In genomic region chr19:34926685-34927375, GRCh38 we compare ENCODE assay signal across 1 cellular context.
A peak's percentile ranks its signal among the peaks of the same experiment; 100 is the strongest.
TF ChIP-seq lines count a peak whose summit lies in the region.

Gene ZNF30 (plus strand): TSS chr19:34926903. CDS start chr19:34929948, 3,045 bp downstream.

TF ChIP-seq in K562, 482 proteins besides CTCF, POLR2A, EP300 and RAD21 (continued from another document and continues in another):
- no peak for TF ChIP-seq ZNF282 (CRISPR knock-in tag; IDR thresholded peaks at IDR 0.05)
- TF ChIP-seq SUPT5H (IDR thresholded peaks at IDR 0.05) = peak; percentile 73
- no peak for TF ChIP-seq E2F4 (CRISPR knock-in tag; IDR thresholded peaks at IDR 0.05; ENCODE audit: low read depth)
- TF ChIP-seq TCF3 (CRISPR knock-in tag; IDR thresholded peaks at IDR 0.05) = no peak
- no peak for TF ChIP-seq ZNF311 (CRISPR knock-in tag; IDR thresholded peaks at IDR 0.05)
- peak in 1 of 2 experiments; percentile 38; a peak in 1 of 4 replicates for TF ChIP-seq FOXK2 (conservative IDR thresholded peaks at IDR 0.05 in 1 of 2, IDR thresholded peaks at IDR 0.05 in 1 of 2; ENCODE audit: low read depth in 2 of 2)
- TF ChIP-seq ZBTB40 (IDR thresholded peaks at IDR 0.05) = peak; percentile 58
- TF ChIP-seq ZBTB40 (CRISPR knock-in tag; IDR thresholded peaks at IDR 0.05) = no peak
- no peak for TF ChIP-seq NCOR1 (IDR thresholded peaks at IDR 0.05)
- no peak for TF ChIP-seq PHTF2 (CRISPR knock-in tag; IDR thresholded peaks at IDR 0.05)
- no peak for TF ChIP-seq ZNF785 (CRISPR knock-in tag; IDR thresholded peaks at IDR 0.05)
- peak; percentile 59 for TF ChIP-seq TBP (optimal IDR thresholded peaks at IDR 0.05; ENCODE audit: low read depth, low read length)
- TF ChIP-seq ZMIZ1 (IDR thresholded peaks at IDR 0.05; ENCODE audit: low read depth in 2 of 2, low read length in 2 of 2) = peak in 1 of 2 experiments; percentile 27; a peak in 1 of 4 replicates
- no peak for TF ChIP-seq ATF6 (CRISPR knock-in tag; IDR thresholded peaks at IDR 0.05)
- 0 out of 2 replicates have a peak, but pooled peaks have one; percentile 22 for TF ChIP-seq E2F1 (CRISPR knock-in tag; IDR thresholded peaks at IDR 0.05)
- no peak for TF ChIP-seq ZNF174 (CRISPR knock-in tag; IDR thresholded peaks at IDR 0.05)
- TF ChIP-seq TAF1 (IDR thresholded peaks at IDR 0.05; ENCODE audit: control insufficient read depth, extremely low read depth, insufficient read depth, low read length, severe bottlenecking) = peak; percentile 22
- no peak for TF ChIP-seq IRF1 (CRISPR knock-in tag; IDR thresholded peaks at IDR 0.05; ENCODE audit: borderline replicate concordance)
- TF ChIP-seq POLR2AphosphoS5 (IDR thresholded peaks at IDR 0.05; ENCODE audit: control insufficient read depth, insufficient read depth, low read depth, low read length) = 0 out of 2 replicates have a peak, but pooled peaks have one; percentile 22
- TF ChIP-seq MYC (IDR thresholded peaks at IDR 0.05; ENCODE audit: low read depth, low read length) = peak; percentile 66; the same call in 1 of the 2 replicates
- no peak for TF ChIP-seq MYC (CRISPR knock-in tag; IDR thresholded peaks at IDR 0.05; ENCODE audit: borderline replicate concordance, low read depth)
- peak in 1 of 2 experiments; percentile 15; a peak in 1 of 4 replicates for TF ChIP-seq SIN3A (IDR thresholded peaks at IDR 0.05; ENCODE audit: borderline replicate concordance in 2 of 2, control insufficient read depth in 1 of 2, low read depth in 2 of 2, low read length in 2 of 2)
- peak in 2 of 3 experiments; percentile 61 to 72 for TF ChIP-seq YY1 (IDR thresholded peaks at IDR 0.05; ENCODE audit: borderline replicate concordance in 1 of 3, control insufficient read depth in 1 of 3, extremely low read depth in 1 of 3, insufficient read depth in 3 of 3, insufficient read length in 1 of 3, insufficient replicate concordance in 2 of 3, low read depth in 1 of 3, low read length in 2 of 3)
- TF ChIP-seq MCM5 (IDR thresholded peaks at IDR 0.05; ENCODE audit: low read depth) = no peak
- TF ChIP-seq ZBTB33 (CRISPR knock-in tag; IDR thresholded peaks at IDR 0.05) = no peak
- no peak for TF ChIP-seq FOXA1 (IDR thresholded peaks at IDR 0.05; ENCODE audit: borderline replicate concordance)
- no peak for TF ChIP-seq ZKSCAN1 (IDR thresholded peaks at IDR 0.05; ENCODE audit: low read depth, low read length)
- TF ChIP-seq NR2C1 (IDR thresholded peaks at IDR 0.05) = no peak
- TF ChIP-seq NR2C1 (tag; IDR thresholded peaks at IDR 0.05) = peak; percentile 54; the same call in 1 of the 2 replicates
- no peak for TF ChIP-seq CEBPB (tag; IDR thresholded peaks at IDR 0.05)
- TF ChIP-seq HCFC1 (IDR thresholded peaks at IDR 0.05; ENCODE audit: low read depth, low read length) = peak; percentile 88
- peak; percentile 42; the same call in 1 of the 2 replicates for TF ChIP-seq SMARCC2 (IDR thresholded peaks at IDR 0.05; ENCODE audit: low read depth)
- no peak for TF ChIP-seq KLF16 (IDR thresholded peaks at IDR 0.05)
- peak; percentile 60 for TF ChIP-seq CXXC5 (CRISPR knock-in tag; IDR thresholded peaks at IDR 0.05)
- no peak for TF ChIP-seq DPF2 (IDR thresholded peaks at IDR 0.05)
- no peak for TF ChIP-seq NR2C2 (CRISPR knock-in tag; IDR thresholded peaks at IDR 0.05)
- TF ChIP-seq NR2C2 (tag; IDR thresholded peaks at IDR 0.05) = peak; percentile 82
- no peak for TF ChIP-seq ZNF586 (CRISPR knock-in tag; conservative IDR thresholded peaks at IDR 0.05)
- TF ChIP-seq MCM7 (IDR thresholded peaks at IDR 0.05) = no peak
- no peak for TF ChIP-seq MECOM (CRISPR knock-in tag; IDR thresholded peaks at IDR 0.05)
- TF ChIP-seq SMAD4 (CRISPR knock-in tag; conservative IDR thresholded peaks at IDR 0.05) = no peak
- TF ChIP-seq CREM (IDR thresholded peaks at IDR 0.05; ENCODE audit: low read depth) = peak; percentile 52
- peak in 1 of 2 experiments; percentile 68; a peak in 1 of 4 replicates for TF ChIP-seq HDAC1 (IDR thresholded peaks at IDR 0.05)
- peak; percentile 78 to 88 for TF ChIP-seq E2F6 (IDR thresholded peaks at IDR 0.05; ENCODE audit: borderline replicate concordance in 1 of 2, extremely low read depth in 1 of 2, insufficient read depth in 1 of 2, insufficient read length in 1 of 2, low read depth in 1 of 2, low read length in 1 of 2, poor library complexity in 1 of 2, severe bottlenecking in 1 of 2)
